10 cellular contexts compared by ENCODE assay signal in the genomic region with DNA sequence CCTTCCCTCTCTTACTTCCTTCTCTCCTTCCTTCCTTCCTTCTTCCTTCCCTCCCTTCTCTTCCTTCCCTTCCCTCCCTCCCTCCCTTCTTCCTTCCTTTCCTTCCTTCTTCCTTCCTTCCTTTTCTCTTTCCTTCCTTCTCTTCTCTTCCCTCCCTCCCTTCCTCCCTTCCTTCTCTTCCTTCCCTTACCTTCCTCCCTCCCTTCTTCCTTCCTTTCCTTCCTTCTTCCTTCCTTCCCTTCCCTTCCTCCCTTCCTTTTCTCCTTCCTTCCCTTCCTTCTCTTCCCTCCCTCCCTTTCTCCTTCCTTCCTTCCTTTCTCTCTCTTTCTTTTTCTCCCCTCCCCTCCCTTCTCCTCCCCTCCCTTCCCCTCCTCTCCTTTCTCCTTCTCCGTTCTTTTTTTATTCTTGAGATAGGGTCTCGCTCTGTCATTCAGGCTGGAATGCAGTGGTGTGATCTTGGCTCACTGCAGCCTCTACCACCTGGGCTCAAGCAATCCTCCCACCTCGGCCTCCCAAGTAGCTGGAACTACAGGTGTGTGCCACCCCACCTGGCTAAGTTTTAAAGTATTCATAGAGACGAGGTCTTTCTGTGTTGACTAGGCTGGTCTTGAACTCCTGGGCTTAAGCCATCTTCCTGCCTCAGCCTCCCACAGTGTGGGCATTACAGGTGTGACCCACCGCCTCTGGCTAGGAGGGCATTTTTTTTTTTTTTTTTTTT. TPM values are rescaled to one million over a fixed set of nuclear protein-coding genes. Genes with fewer than 3 reads are reported as not detected.
DNase-seq lines count a peak whose midpoint lies in the region; ATAC-seq and TF ChIP-seq lines count a peak whose summit lies in the region.
"Had no signal": no experiment of that assay in that cellular context is flagged by ENCODE, and none has a peak within 500 bp of the region (broad histone marks: within the 10 kb centered on the region; RNA-seq: fewer than 3 reads in every experiment).

No MANE protein-coding gene starts in this region.

- peak overlapping the region; percentile 68; the same call in 1 of the 2 replicates for H3K4me3 ChIP-seq in AG04449 (ENCODE audit: low read depth, low read length)
- no peak overlapping the region for H3K4me3 ChIP-seq in GM12865 (ENCODE audit: low read depth, low read length)

- DNase-seq in AG04449 (ENCODE audit: low read depth, low spot score) (no peak), GM12865 (ENCODE audit: low read depth) (peak; percentile 6), mesothelial cell of epicardium (ENCODE audit: low spot score in 2 of 2, unreplicated experiment in 2 of 2) (no peak), RKO (ENCODE audit: low spot score) (no peak), ACHN (no peak), NCI-H2171 (lab: John Stamatoyannopoulos, UW) (no peak)
- DNase-seq in activated T-helper 1 cell treated with anti-CD3 and anti-CD28 coated beads, Interleukin-12 subunit alpha, Interleukin-12 subunit beta, Interleukin-2, Interleukin-4 antibody, amounts not matched to agents 30 ng/mL and 10 ng/mL and 1 ng/mL, durations not matched to agents 14 hours and 24 hours and 36 hours (ENCODE audit: low spot score) = no peak
- DNase-seq: NCI-H2081 treated with DMSO at 0.1 percent for 48 hours, T-helper 9 cell had no signal

- CTCF ChIA-PET in AG04449 (lab: Yijun Ruan, JAX) = interaction anchor here (0.9 to 5.3 kb wide), 3 partner anchors 10 to 474 kb away, joined by 5 to 73 read pairs (median 15); a partner anchor contains a TSS

- in situ Hi-C loops in ACHN (cut with HindIII; ENCODE audit: low pct_ligation_motif_present, low pct_unique_long_range_greater_than_20kb, low sequenced_read_pairs) = no loop called here

- TF ChIP-seq CTCF in AG04449 (IDR thresholded peaks at IDR 0.05; ENCODE audit: insufficient read depth, low read length, missing control alignments) (no peak), GM12865 (IDR thresholded peaks at IDR 0.05; ENCODE audit: insufficient read depth, low read depth, low read length, missing control alignments) (no peak), mesothelial cell of epicardium (IDR thresholded peaks at IDR 0.05; ENCODE audit: unreplicated experiment) (no peak)

- no peaks in the 10 kb centered on the region for H3K9me3 Mint-ChIP-seq in activated T-helper 1 cell treated with anti-CD3 and anti-CD28 coated beads, Interleukin-12 subunit alpha, Interleukin-12 subunit beta, Interleukin-2, Interleukin-4 antibody, amounts not matched to agents 30 ng/mL and 10 ng/mL and 1 ng/mL, durations not matched to agents 14 hours and 24 hours and 36 hours
- no peaks in the 10 kb centered on the region for H3K9me3 Mint-ChIP-seq in mesothelial cell of epicardium

- POLR2A ChIA-PET in AG04449 (lab: Yijun Ruan, JAX) = interaction anchor here (0.6 kb wide), 1 partner anchor 16 kb away, joined by 3 read pairs; no protein-coding TSS in a partner anchor

- intact Hi-C loops in activated T-helper 1 cell treated with anti-CD3 and anti-CD28 coated beads, Interleukin-12 subunit alpha, Interleukin-12 subunit beta, Interleukin-2, Interleukin-4 antibody, amounts not matched to agents 30 ng/mL and 10 ng/mL and 1 ng/mL, durations not matched to agents 14 hours and 24 hours and 36 hours (cut with micrococcal nuclease) = loop anchor here (5.0 to 10.0 kb wide), 2 partner anchors 184 to 236 kb away; a partner anchor contains a TSS

- peak overlapping the region; percentile 44 for H3K27ac Mint-ChIP-seq in activated T-helper 1 cell treated with anti-CD3 and anti-CD28 coated beads, Interleukin-12 subunit alpha, Interleukin-12 subunit beta, Interleukin-2, Interleukin-4 antibody, amounts not matched to agents 30 ng/mL and 10 ng/mL and 1 ng/mL, durations not matched to agents 14 hours and 24 hours and 36 hours
- H3K27ac Mint-ChIP-seq in mesothelial cell of epicardium = no peak overlapping the region

- no peak for ATAC-seq in HG02970 (IDR thresholded peaks at IDR 0.05; ENCODE audit: low FRiP score, unreplicated experiment)

- peak overlapping the region; percentile 76 for H3K4me3 Mint-ChIP-seq in activated T-helper 1 cell treated with anti-CD3 and anti-CD28 coated beads, Interleukin-12 subunit alpha, Interleukin-12 subunit beta, Interleukin-2, Interleukin-4 antibody, amounts not matched to agents 30 ng/mL and 10 ng/mL and 1 ng/mL, durations not matched to agents 14 hours and 24 hours and 36 hours
- peak overlapping the region; percentile 62 for H3K4me3 Mint-ChIP-seq in mesothelial cell of epicardium

- peaks cover 22% of the 10 kb centered on the region for H3K36me3 Mint-ChIP-seq in activated T-helper 1 cell treated with anti-CD3 and anti-CD28 coated beads, Interleukin-12 subunit alpha, Interleukin-12 subunit beta, Interleukin-2, Interleukin-4 antibody, amounts not matched to agents 30 ng/mL and 10 ng/mL and 1 ng/mL, durations not matched to agents 14 hours and 24 hours and 36 hours (ENCODE audit: low read depth)
- peaks cover 5% of the 10 kb centered on the region for H3K36me3 Mint-ChIP-seq in mesothelial cell of epicardium

- peaks cover 2% of the 10 kb centered on the region for H3K27me3 Mint-ChIP-seq in activated T-helper 1 cell treated with anti-CD3 and anti-CD28 coated beads, Interleukin-12 subunit alpha, Interleukin-12 subunit beta, Interleukin-2, Interleukin-4 antibody, amounts not matched to agents 30 ng/mL and 10 ng/mL and 1 ng/mL, durations not matched to agents 14 hours and 24 hours and 36 hours (ENCODE audit: insufficient read depth)
- no peaks in the 10 kb centered on the region for H3K27me3 Mint-ChIP-seq in mesothelial cell of epicardium (ENCODE audit: low read depth)

- peaks cover 24% of the 10 kb centered on the region for H3K4me1 Mint-ChIP-seq in activated T-helper 1 cell treated with anti-CD3 and anti-CD28 coated beads, Interleukin-12 subunit alpha, Interleukin-12 subunit beta, Interleukin-2, Interleukin-4 antibody, amounts not matched to agents 30 ng/mL and 10 ng/mL and 1 ng/mL, durations not matched to agents 14 hours and 24 hours and 36 hours (ENCODE audit: low read depth)
- H3K4me1 Mint-ChIP-seq in mesothelial cell of epicardium = peaks cover 15% of the 10 kb centered on the region

RNA-seq across cellular contexts. Expression of a gene that starts 1.1 kb away (rescaled TPM):
- total RNA-seq in activated T-helper 1 cell treated with anti-CD3 and anti-CD28 coated beads, Interleukin-12 subunit alpha, Interleukin-12 subunit beta, Interleukin-2, Interleukin-4 antibody, amounts not matched to agents 30 ng/mL and 10 ng/mL and 1 ng/mL, durations not matched to agents 14 hours and 24 hours and 36 hours = 28.0 and 28.3 TPM in 2 replicates
- total RNA-seq in mesothelial cell of epicardium = 60.0 to 62.0 TPM (median 61.0 TPM) in 3 replicates

RNA-seq across cellular contexts. Expression of a gene that starts 8.6 kb away (rescaled TPM):
- 29.4 and 34.9 TPM in 2 replicates for total RNA-seq in activated T-helper 1 cell treated with anti-CD3 and anti-CD28 coated beads, Interleukin-12 subunit alpha, Interleukin-12 subunit beta, Interleukin-2, Interleukin-4 antibody, amounts not matched to agents 30 ng/mL and 10 ng/mL and 1 ng/mL, durations not matched to agents 14 hours and 24 hours and 36 hours
- 10.3 to 11.7 TPM (median 11.4 TPM) in 3 replicates for total RNA-seq in mesothelial cell of epicardium

RNA-seq across cellular contexts. Expression of a gene that starts 10.1 kb away (rescaled TPM):
- 82.3 and 83.6 TPM in 2 replicates for total RNA-seq in activated T-helper 1 cell treated with anti-CD3 and anti-CD28 coated beads, Interleukin-12 subunit alpha, Interleukin-12 subunit beta, Interleukin-2, Interleukin-4 antibody, amounts not matched to agents 30 ng/mL and 10 ng/mL and 1 ng/mL, durations not matched to agents 14 hours and 24 hours and 36 hours
- total RNA-seq in mesothelial cell of epicardium = 65.2 to 68.2 TPM (median 65.9 TPM) in 3 replicates

RNA-seq across cellular contexts. Expression of a gene that starts 14.7 kb away (rescaled TPM):
- 48.7 and 49.3 TPM in 2 replicates for total RNA-seq in activated T-helper 1 cell treated with anti-CD3 and anti-CD28 coated beads, Interleukin-12 subunit alpha, Interleukin-12 subunit beta, Interleukin-2, Interleukin-4 antibody, amounts not matched to agents 30 ng/mL and 10 ng/mL and 1 ng/mL, durations not matched to agents 14 hours and 24 hours and 36 hours
- total RNA-seq in mesothelial cell of epicardium = 56.8 to 60.0 TPM (median 58.0 TPM) in 3 replicates
